In genomic region chr12:108815369-108815768, GRCh38 we compare ENCODE assay signal across 1 cellular context.
TF ChIP-seq lines count a peak whose summit lies in the region.

No MANE protein-coding gene starts in this region.

TF ChIP-seq in HepG2, 621 proteins besides CTCF, POLR2A, EP300 and RAD21:
- TF ChIP-seq FUBP1 (CRISPR knock-in tag; IDR thresholded peaks at IDR 0.05; ENCODE audit: borderline replicate concordance) (no peak), ZNF138 (CRISPR knock-in tag; IDR thresholded peaks at IDR 0.05; ENCODE audit: low read depth) (no peak), ZNF451 (CRISPR knock-in tag; IDR thresholded peaks at IDR 0.05) (no peak), NONO (IDR thresholded peaks at IDR 0.05) (no peak), NONO (CRISPR knock-in tag; conservative IDR thresholded peaks at IDR 0.05) (no peak), GTF2F1 (IDR thresholded peaks at IDR 0.05; ENCODE audit: low read length) (no peak), ETV5 (CRISPR knock-in tag; IDR thresholded peaks at IDR 0.05; ENCODE audit: borderline replicate concordance) (no peak), NR2F6 (IDR thresholded peaks at IDR 0.05) (no peak), NR2F6 (CRISPR knock-in tag; IDR thresholded peaks at IDR 0.05) (no peak), ZNF207 (IDR thresholded peaks at IDR 0.05; ENCODE audit: borderline replicate concordance) (no peak), WIZ (CRISPR knock-in tag; IDR thresholded peaks at IDR 0.05) (no peak), MYPOP (CRISPR knock-in tag; IDR thresholded peaks at IDR 0.05) (no peak), ZNF557 (CRISPR knock-in tag; IDR thresholded peaks at IDR 0.05) (no peak), MAZ (IDR thresholded peaks at IDR 0.05; ENCODE audit: borderline replicate concordance, low read depth, low read length) (no peak), MAZ (CRISPR knock-in tag; IDR thresholded peaks at IDR 0.05; ENCODE audit: low read depth) (no peak), PHF8 (CRISPR knock-in tag; IDR thresholded peaks at IDR 0.05) (no peak), ZNF547 (CRISPR knock-in tag; IDR thresholded peaks at IDR 0.05) (no peak), RELA (CRISPR knock-in tag; IDR thresholded peaks at IDR 0.05) (no peak), MXI1 (IDR thresholded peaks at IDR 0.05; ENCODE audit: borderline replicate concordance, low read depth, low read length) (no peak), NAIF1 (CRISPR knock-in tag; IDR thresholded peaks at IDR 0.05; ENCODE audit: borderline replicate concordance) (no peak), SNAI1 (CRISPR knock-in tag; IDR thresholded peaks at IDR 0.05; ENCODE audit: borderline replicate concordance) (no peak), ZNF136 (CRISPR knock-in tag; IDR thresholded peaks at IDR 0.05; ENCODE audit: low read depth) (no peak), KDM5B (CRISPR knock-in tag; IDR thresholded peaks at IDR 0.05; ENCODE audit: borderline replicate concordance) (no peak)
